Comparison of ENCODE assay signal across 9 cellular contexts in the genomic region with DNA sequence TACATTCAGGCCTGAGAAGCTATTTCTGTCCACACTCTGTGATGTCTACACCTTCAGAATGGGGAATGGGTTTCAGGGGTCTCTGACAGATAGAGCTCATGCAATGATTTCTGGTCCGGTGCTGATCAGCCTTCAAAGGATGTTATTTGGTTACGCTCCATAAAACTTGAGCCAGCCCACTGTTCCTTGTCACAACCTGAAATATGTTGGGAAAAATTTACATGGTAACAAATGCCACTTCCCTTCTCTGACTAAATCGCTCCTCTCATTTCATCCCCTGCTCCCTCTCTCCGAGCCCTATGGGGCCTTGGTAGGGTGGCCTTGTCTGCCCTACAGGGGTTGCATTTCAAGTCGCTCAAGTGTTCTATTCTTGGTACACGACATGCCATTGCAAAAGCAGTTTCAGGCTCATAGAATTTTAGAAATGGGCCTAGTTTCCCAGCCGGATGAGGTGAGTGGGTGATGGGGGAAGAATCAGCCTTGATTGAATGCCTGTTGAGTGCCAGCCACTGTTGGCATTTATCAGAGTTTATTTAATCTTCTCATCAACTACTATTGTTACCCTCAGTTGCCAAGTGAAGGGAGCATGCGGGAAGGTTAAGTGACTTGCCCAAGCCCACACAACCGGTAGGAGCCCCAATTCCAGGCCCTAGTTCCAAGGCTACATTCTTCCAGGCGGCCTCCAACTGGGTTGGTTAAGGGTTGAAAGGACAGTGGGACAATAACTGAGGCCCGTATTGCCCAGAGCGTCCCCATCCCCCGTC. TPM values are rescaled to one million over a fixed set of nuclear protein-coding genes. Genes with fewer than 3 reads are reported as not detected.
DNase-seq lines count a peak whose midpoint lies in the region; ATAC-seq and TF ChIP-seq lines count a peak whose summit lies in the region.
"Had no signal": no experiment of that assay in that cellular context is flagged by ENCODE, and none has a peak within 500 bp of the region (broad histone marks: within the 10 kb centered on the region; RNA-seq: fewer than 3 reads in every experiment).

No MANE protein-coding gene starts in this region.

- peaks cover 33% of the 10 kb centered on the region for H3K79me2 ChIP-seq in ACC112 (ENCODE audit: control insufficient read depth, insufficient read depth, low read length, unreplicated experiment)

- H3K36me3 ChIP-seq in ACC112 (ENCODE audit: insufficient read depth, low read length) (no peaks in the 10 kb centered on the region), MG63 (peaks cover 2% of the 10 kb centered on the region), endodermal cell (ENCODE audit: control insufficient read depth, insufficient read depth, low read length) (no peaks in the 10 kb centered on the region)
- peaks cover 0 to 4% (median 0%) of the 10 kb centered on the region in 3 experiments for H3K36me3 ChIP-seq in naive thymus-derived CD4-positive, alpha-beta T cell (ENCODE audit: control insufficient read depth in 2 of 3, insufficient read depth in 3 of 3, low read length in 3 of 3)

- intact Hi-C loops in naive thymus-derived CD4-positive, alpha-beta T cell (cut with micrococcal nuclease) = loop anchor here in 1 of 2 donors (5.0 to 10.0 kb wide), 4 partner anchors 40 to 620 kb away; a partner anchor contains a TSS

- H3K9me3 Mint-ChIP-seq in endodermal cell = no peaks in the 10 kb centered on the region
- H3K9me3 Mint-ChIP-seq in naive thymus-derived CD4-positive, alpha-beta T cell = no peaks in the 10 kb centered on the region

- H2AFZ ChIP-seq in ACC112 (ENCODE audit: low read length, unreplicated experiment) = peak overlapping the region; percentile 62

- no peak for TF ChIP-seq CTCF in endodermal cell (conservative IDR thresholded peaks at IDR 0.05)

- no peak overlapping the region for H3K27ac Mint-ChIP-seq in endodermal cell
- H3K27ac Mint-ChIP-seq in naive thymus-derived CD4-positive, alpha-beta T cell = peak overlapping the region in 1 of 9 donors; percentile 25

- peaks cover 11% of the 10 kb centered on the region for H3K4me1 Mint-ChIP-seq in endodermal cell
- peaks cover 30 to 37% (median 32%) of the 10 kb centered on the region in 7 donors for H3K4me1 Mint-ChIP-seq in naive thymus-derived CD4-positive, alpha-beta T cell

- WGBS in endodermal cell (ENCODE audit: insufficient coverage in 1 of 2, insufficient read length in 1 of 2), 2 experiments = 69 to 74% methylated on average over 7 to 13 of the region's 13 CpGs

- ATAC-seq in naive thymus-derived CD4-positive, alpha-beta T cell = no peak
- ATAC-seq in HG02884 (IDR thresholded peaks at IDR 0.05; ENCODE audit: unreplicated experiment) (no peak), HG02981 (IDR thresholded peaks at IDR 0.05; ENCODE audit: unreplicated experiment) (no peak)

- peak overlapping the region; percentile 96 for H3K27ac ChIP-seq in ACC112 (ENCODE audit: low read depth, low read length)
- peak overlapping the region; percentile 74 for H3K27ac ChIP-seq in endodermal cell (ENCODE audit: low read depth, low read length)
- H3K27ac ChIP-seq in naive thymus-derived CD4-positive, alpha-beta T cell (ENCODE audit: low read depth, low read length) = peak overlapping the region; percentile 69

- DNase-seq in MG63 (no peak), endodermal cell (no peak), NCI-H1092 (lab: John Stamatoyannopoulos, UW) (no peak), NCI-H345 (lab: John Stamatoyannopoulos, UW) (no peak)
- no peak for DNase-seq in naive thymus-derived CD4-positive, alpha-beta T cell

- H3K4me1 ChIP-seq in ACC112 (ENCODE audit: control insufficient read depth, insufficient read depth, low read length, unreplicated experiment) = peaks cover 54% of the 10 kb centered on the region
- no peaks in the 10 kb centered on the region for H3K4me1 ChIP-seq in endodermal cell (ENCODE audit: control insufficient read depth, insufficient read depth, low read length)
- H3K4me1 ChIP-seq in naive thymus-derived CD4-positive, alpha-beta T cell (ENCODE audit: control insufficient read depth in 2 of 2, insufficient read depth in 2 of 2, low read length in 2 of 2) = peaks cover 26 to 29% of the 10 kb centered on the region in 2 donors

- H3K9me3 ChIP-seq in MG63 = no peaks in the 10 kb centered on the region
- no peaks in the 10 kb centered on the region for H3K9me3 ChIP-seq in endodermal cell (ENCODE audit: control insufficient read depth, low read length)
- H3K9me3 ChIP-seq in naive thymus-derived CD4-positive, alpha-beta T cell (ENCODE audit: control insufficient read depth in 2 of 3, low read length in 3 of 3) = no peaks in the 10 kb centered on the region
- H3K9me3 ChIP-seq: mucosa of descending colon had no signal

- CTCF ChIA-PET in naive thymus-derived CD4-positive, alpha-beta T cell (lab: Charles Lee) = interaction anchor here (1.3 kb wide), 2 partner anchors 30 to 41 kb away, joined by 3 to 10 read pairs; no protein-coding TSS in a partner anchor

- no peaks in the 10 kb centered on the region for H3K27me3 Mint-ChIP-seq in endodermal cell (ENCODE audit: insufficient read depth)
- H3K27me3 Mint-ChIP-seq in naive thymus-derived CD4-positive, alpha-beta T cell = no peaks in the 10 kb centered on the region

- peak overlapping the region; percentile 61 for H3K4me3 ChIP-seq in ACC112 (ENCODE audit: low read depth, low read length)
- H3K4me3 ChIP-seq in MG63 = peak overlapping the region; percentile 91
- peak overlapping the region; percentile 74 for H3K4me3 ChIP-seq in endodermal cell (ENCODE audit: low read length)
- peak overlapping the region; percentile 78 for H3K4me3 ChIP-seq in naive thymus-derived CD4-positive, alpha-beta T cell (ENCODE audit: low read length)

- peak overlapping the region; percentile 36 for H3K9ac ChIP-seq in endodermal cell (ENCODE audit: extremely low read depth, low read length, poor library complexity, severe bottlenecking)

- H3K27me3 ChIP-seq in ACC112 (ENCODE audit: insufficient read depth, low read length) = no peaks in the 10 kb centered on the region
- H3K27me3 ChIP-seq in MG63 = no peaks in the 10 kb centered on the region
- H3K27me3 ChIP-seq in endodermal cell (ENCODE audit: control insufficient read depth, insufficient read depth, low read length, poor library complexity, severe bottlenecking) = no peaks in the 10 kb centered on the region
- no peaks in the 10 kb centered on the region for H3K27me3 ChIP-seq in naive thymus-derived CD4-positive, alpha-beta T cell (ENCODE audit: control insufficient read depth in 2 of 2, insufficient read depth in 2 of 2, low read length in 2 of 2)

- H3K4me3 Mint-ChIP-seq in endodermal cell = no peak overlapping the region
- peak overlapping the region in 2 of 10 donors; percentile 8 to 45 for H3K4me3 Mint-ChIP-seq in naive thymus-derived CD4-positive, alpha-beta T cell

- no peaks in the 10 kb centered on the region for H3K36me3 Mint-ChIP-seq in endodermal cell (ENCODE audit: low read depth)
- peaks cover 0 to 4% (median 0%) of the 10 kb centered on the region in 5 donors for H3K36me3 Mint-ChIP-seq in naive thymus-derived CD4-positive, alpha-beta T cell

- POLR2A ChIA-PET in naive thymus-derived CD4-positive, alpha-beta T cell (lab: Charles Lee) = interaction anchor here (1.1 to 2.2 kb wide), 10 partner anchors 10 to 449 kb away, joined by 3 to 11 read pairs (median 6); a partner anchor contains a TSS

RNA-seq across cellular contexts. Expression of a gene that starts 1.0 kb away (rescaled TPM):
- total RNA-seq in MG63 (2014; rRNA removed; shearing (Covaris generic); ENCODE audit: low replicate concordance) = 9.5 and 18.3 TPM in 2 replicates
- total RNA-seq in endodermal cell = 10 to 100 TPM; 24.1 to 26.0 TPM
- 18.6 TPM for polyA plus RNA-seq in endodermal cell (2013, experiment 1 of 2)
- 18.1 TPM for polyA plus RNA-seq in endodermal cell (2013, experiment 2 of 2)
- total RNA-seq in naive thymus-derived CD4-positive, alpha-beta T cell = 10 to 100 TPM; 43.6 to 85.0 (median 67.7) TPM
- polyA plus RNA-seq in naive thymus-derived CD4-positive, alpha-beta T cell = 10 to 100 TPM; 19.4 to 21.9 TPM
